ENCODE assay signal across 10 cellular contexts in the genomic region with DNA sequence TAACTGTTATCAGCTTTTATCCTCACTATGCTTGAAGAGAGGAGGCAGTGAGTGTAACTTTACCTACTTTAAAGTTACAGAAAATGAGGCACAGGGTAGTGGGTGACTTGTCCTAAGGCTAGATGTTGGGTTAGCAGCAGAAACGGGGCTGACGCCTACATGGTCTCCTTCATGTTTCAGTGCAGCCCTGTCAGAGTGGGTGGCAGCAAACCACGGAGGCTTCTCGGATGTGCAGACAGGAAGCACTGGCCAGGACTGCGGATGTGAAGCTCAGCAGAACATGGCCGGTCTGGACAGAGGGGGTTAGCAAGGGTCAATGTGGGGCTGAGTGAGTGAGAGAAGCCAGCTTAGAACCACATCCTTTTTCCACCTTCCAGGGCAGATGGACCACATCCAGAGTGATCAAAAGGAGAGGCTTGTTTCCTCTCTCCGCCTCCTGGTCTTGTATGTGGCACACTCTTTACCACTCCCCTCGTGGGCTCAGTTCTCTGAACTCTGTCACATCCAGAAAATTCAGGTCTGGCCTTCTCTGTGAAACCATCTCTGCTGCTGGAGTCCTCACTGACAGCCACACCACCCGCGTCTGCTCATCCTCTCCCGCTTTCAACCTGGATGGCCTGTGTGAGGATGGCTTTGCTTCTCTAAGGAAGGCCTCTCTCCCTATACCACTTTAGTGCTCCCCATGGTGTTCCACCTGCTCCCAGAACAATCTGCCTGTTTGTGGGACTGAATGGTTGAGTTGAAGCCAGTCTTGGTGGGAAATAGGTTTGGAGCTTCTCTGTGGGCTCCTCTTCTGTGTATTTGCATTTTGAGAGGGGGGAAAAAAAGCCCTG. TPM values are rescaled to one million over a fixed set of nuclear protein-coding genes. Genes with fewer than 3 reads are reported as not detected.
DNase-seq lines count a peak whose midpoint lies in the region; ATAC-seq, FAIRE-seq and TF ChIP-seq lines count a peak whose summit lies in the region.
"Had no signal": no experiment of that assay in that cellular context is flagged by ENCODE, and none has a peak within 500 bp of the region (broad histone marks: within the 10 kb centered on the region; RNA-seq: fewer than 3 reads in every experiment).

No MANE protein-coding gene starts in this region.

- peaks cover 0 to 13% (median 5%) of the 10 kb centered on the region in 11 experiments; a peak in 9 of 22 replicates for H3K36me3 ChIP-seq in BLaER1 treated with 17β-estradiol and CSF1 and Interleukin-3, amounts not matched to agents 10 nM and 100 nM
- no peaks in the 10 kb centered on the region for H3K36me3 ChIP-seq in esophagus (ENCODE audit: control insufficient read depth in 2 of 2, insufficient read depth in 2 of 2, low read length in 1 of 2)
- H3K36me3 ChIP-seq in psoas muscle (ENCODE audit: insufficient read depth in 1 of 2, low read depth in 1 of 2), result no peaks in the 10 kb centered on the region

- peaks cover 76 to 99% (median 87%) of the 10 kb centered on the region in 10 experiments for H3K4me1 ChIP-seq in BLaER1 treated with 17β-estradiol and CSF1 and Interleukin-3, amounts not matched to agents 10 nM and 100 nM
- peaks cover 4 to 10% of the 10 kb centered on the region in 2 donors for H3K4me1 ChIP-seq in esophagus (ENCODE audit: control insufficient read depth in 2 of 2, insufficient read depth in 2 of 2, low read length in 1 of 2)
- H3K4me1 ChIP-seq in psoas muscle, result peaks cover 71% of the 10 kb centered on the region

- H3K27me3 ChIP-seq in BLaER1 treated with 17β-estradiol and CSF1 and Interleukin-3, amounts not matched to agents 10 nM and 100 nM, result no peaks in the 10 kb centered on the region
- H3K27me3 ChIP-seq in esophagus (ENCODE audit: control insufficient read depth in 1 of 2, insufficient read depth in 2 of 2, low read length in 2 of 2), result no peaks in the 10 kb centered on the region
- H3K27me3 ChIP-seq in psoas muscle (ENCODE audit: insufficient read depth in 3 of 3, low read length in 2 of 3), result no peaks in the 10 kb centered on the region

- 37 to 44% methylated on average over 11 of the region's 11 CpGs for WGBS in esophagus, 2 donors
- 45 to 59% (median 48%) methylated on average over 11 of the region's 11 CpGs for WGBS in psoas muscle, 3 donors

- H3K27ac ChIP-seq in BLaER1 treated with 17β-estradiol and CSF1 and Interleukin-3, amounts not matched to agents 10 nM and 100 nM, result peak overlapping the region; percentile 43 to 74 (median 67); a peak in 21 of 22 replicates
- H3K27ac ChIP-seq in esophagus (ENCODE audit: low read depth in 2 of 2, low read length in 1 of 2) (peak overlapping the region; percentile 18 to 50), psoas muscle (peak overlapping the region; percentile 38)

- no peak for TF ChIP-seq CTCF in psoas muscle (IDR thresholded peaks at IDR 0.05)

- ATAC-seq in GM19468 (IDR thresholded peaks at IDR 0.05; ENCODE audit: extremely low read depth, unreplicated experiment) (peak; percentile 50), psoas muscle (peak; percentile 42 to 70 (median 60))

- H3K9me3 ChIP-seq in BLaER1 treated with 17β-estradiol and CSF1 and Interleukin-3, amounts not matched to agents 10 nM and 100 nM (replicated peaks in 1 of 11), result no peaks in the 10 kb centered on the region
- H3K9me3 ChIP-seq in esophagus (ENCODE audit: control insufficient read depth in 2 of 2, insufficient read depth in 1 of 2, low read depth in 1 of 2, low read length in 1 of 2) (no peaks in the 10 kb centered on the region), psoas muscle (no peaks in the 10 kb centered on the region)

- intact Hi-C loops in psoas muscle (cut with DNase I), result loop anchor here in 1 of 2 donors (5.0 kb wide), 1 partner anchor 47 kb away; no protein-coding TSS in a partner anchor

- FAIRE-seq in HTR-8/SVneo (lab: Jason Lieb, UNC), result peak; percentile 52
- FAIRE-seq: G401.6 had no signal

- H4K20me1 ChIP-seq in BLaER1 treated with 17β-estradiol and CSF1 and Interleukin-3, amounts not matched to agents 10 nM and 100 nM, result peaks cover 54 to 100% (median 97%) of the 10 kb centered on the region in 11 experiments

- peak overlapping the region; percentile 74 to 99 (median 85) for H3K4me2 ChIP-seq in BLaER1 treated with 17β-estradiol and CSF1 and Interleukin-3, amounts not matched to agents 10 nM and 100 nM

- peak overlapping the region in 9 of 10 experiments; percentile 1 to 41 (median 29); a peak in 11 of 20 replicates for H3K4me3 ChIP-seq in BLaER1 treated with 17β-estradiol and CSF1 and Interleukin-3, amounts not matched to agents 10 nM and 100 nM
- H3K4me3 ChIP-seq in esophagus (ENCODE audit: low read depth in 1 of 2, low read length in 2 of 2) (no peak overlapping the region), psoas muscle (no peak overlapping the region)

- DNase-seq in HTR-8/SVneo (ENCODE audit: insufficient read length, low spot score) (no peak), psoas muscle (peak; percentile 52 to 76), cerebellum (ENCODE audit: low spot score) (no peak), NCI-H526 (lab: John Stamatoyannopoulos, UW) (no peak)
- peak in 2 of 3 experiments; percentile 65 to 67 for DNase-seq in activated CD8-positive, alpha-beta memory T cell treated with anti-CD3 and anti-CD28 coated beads for 48 hours (ENCODE audit: low read depth in 2 of 3, low spot score in 2 of 3)

- H3K9ac ChIP-seq in BLaER1 treated with 17β-estradiol and CSF1 and Interleukin-3, amounts not matched to agents 10 nM and 100 nM, result peak overlapping the region; percentile 37 to 66 (median 57); a peak in 21 of 22 replicates

RNA-seq across cellular contexts. Expression of gene SUSD6, which starts 14.1 kb away (rescaled TPM):
- polyA plus RNA-seq in esophagus, result 10 to 100 TPM; 16.2 to 30.3 TPM
- 10 to 100 TPM; 14.9 to 23.4 (median 22.4) TPM for total RNA-seq in psoas muscle
- polyA plus RNA-seq in psoas muscle, result 10 to 100 TPM in 2 of 3 donors, 1 to 10 TPM in 1; 6.9 to 13.3 (median 11.7) TPM
- total RNA-seq in cerebellum, result 11.5 TPM

RNA-seq across cellular contexts. Expression of gene CCDC177, which starts 50.8 kb away (rescaled TPM):
- under 1 TPM; 0.01 to 0.04 TPM for polyA plus RNA-seq in esophagus
- total RNA-seq in psoas muscle, result not detected
- polyA plus RNA-seq in psoas muscle, result not detected
- 4.5 TPM for total RNA-seq in cerebellum
- total RNA-seq: glomerular endothelial cell had no signal

Comparison
In these comparisons a context has a peak if more than half of its experiments do, and no peak if none do; other contexts are left out.
1. H3K4me3 ChIP-seq: peak in BLaER1 treated with 17β-estradiol and CSF1 and Interleukin-3, amounts not matched to agents 10 nM and 100 nM (9 of 10); none in esophagus (0 of 2) and psoas muscle (single experiment).
2. DNase-seq: peak in activated CD8-positive, alpha-beta memory T cell treated with anti-CD3 and anti-CD28 coated beads for 48 hours (2 of 3) and psoas muscle (2 of 2); none in HTR-8/SVneo (single experiment), cerebellum (single experiment) and NCI-H526 (0 of 2).
3. Peak in every context shown above with its lines, with median percentiles within 50 percentile points of each other: H3K27ac ChIP-seq.